Comparison of ENCODE assay signal across 22 cellular contexts in genomic region chr9:20417695-20418094, GRCh38.
A peak's percentile ranks its signal among the peaks of the same experiment; 100 is the strongest.
DNase-seq lines count a peak whose midpoint lies in the region; ATAC-seq lines count a peak whose summit lies in the region.
"Had no signal": no experiment of that assay in that cellular context is flagged by ENCODE, and none has a peak within 500 bp of the region (broad histone marks: within the 10 kb centered on the region; RNA-seq: fewer than 3 reads in every experiment).

No MANE protein-coding gene starts in this region.

- no peak overlapping the region for H3K4me3 Mint-ChIP-seq in stimulated activated naive CD8-positive, alpha-beta T cell treated with anti-CD3 and anti-CD28 coated beads, Interleukin-15, Interleukin-2, amounts not matched to agents 100 ng/mL and 50 ng/mL, for 24 hours
- H3K4me3 Mint-ChIP-seq: CD4-positive, alpha-beta T cell; IgD-negative memory B cell had no signal

- peaks cover 13% of the 10 kb centered on the region for H3K36me3 Mint-ChIP-seq in stimulated activated naive CD8-positive, alpha-beta T cell treated with anti-CD3 and anti-CD28 coated beads, Interleukin-15, Interleukin-2, amounts not matched to agents 100 ng/mL and 50 ng/mL, for 24 hours (ENCODE audit: low read depth)
- H3K36me3 Mint-ChIP-seq: IgD-negative memory B cell had no signal

- peak overlapping the region; percentile 38 for H3K27ac Mint-ChIP-seq in stimulated activated naive CD8-positive, alpha-beta T cell treated with anti-CD3 and anti-CD28 coated beads, Interleukin-15, Interleukin-2, amounts not matched to agents 100 ng/mL and 50 ng/mL, for 24 hours
- H3K27ac Mint-ChIP-seq: CD4-positive, alpha-beta T cell had no signal

- H3K4me1 Mint-ChIP-seq in stimulated activated naive CD8-positive, alpha-beta T cell treated with anti-CD3 and anti-CD28 coated beads, Interleukin-15, Interleukin-2, amounts not matched to agents 100 ng/mL and 50 ng/mL, for 24 hours (ENCODE audit: low read depth): peaks cover 22% of the 10 kb centered on the region
- H3K4me1 Mint-ChIP-seq: IgD-negative memory B cell had no signal

- H3K9me3 Mint-ChIP-seq in stimulated activated naive CD8-positive, alpha-beta T cell treated with anti-CD3 and anti-CD28 coated beads, Interleukin-15, Interleukin-2, amounts not matched to agents 100 ng/mL and 50 ng/mL, for 24 hours: no peaks in the 10 kb centered on the region
- H3K9me3 Mint-ChIP-seq: CD4-positive, alpha-beta T cell; IgD-negative memory B cell had no signal

- no peak for DNase-seq in stimulated activated naive CD8-positive, alpha-beta T cell treated with anti-CD3 and anti-CD28 coated beads, Interleukin-15, Interleukin-2, amounts not matched to agents 100 U/mL and 50 U/mL, for 24 hours
- DNase-seq in OCI-M1 (lab: John Stamatoyannopoulos, UW): peak; percentile 14
- no peak for DNase-seq in stimulated activated CD4-positive, alpha-beta T cell treated with anti-CD3 and anti-CD28 coated beads, Interleukin-1b, Interleukin-23, amount 100 ng/mL, for 48 hours
- no peak for DNase-seq in MV-4-11 (lab: John Stamatoyannopoulos, UW)
- no peak for DNase-seq in activated CD8-positive, alpha-beta memory T cell treated with anti-CD3 and anti-CD28 coated beads for 24 hours
- DNase-seq: CD4-positive, alpha-beta T cell; NCI-H1105; NCI-H1436 treated with DMSO at 0.1 percent for 48 hours; NCI-H187 treated with DMSO at 0.1 percent for 48 hours; NCI-H2171 treated with DMSO at 0.1 percent for 48 hours; NCI-H345; NCI-H510A treated with DMSO at 0.1 percent for 48 hours; NCI-H774; NK-92 treated with Interleukin-12 subunit alpha and Interleukin-12 subunit beta, amount 100 ng/mL, for 24 hours; PC-9; SJCRH30 had no signal

- no peak for ATAC-seq in stimulated activated naive CD8-positive, alpha-beta T cell treated with anti-CD3 and anti-CD28 coated beads, Interleukin-15, Interleukin-2, amounts not matched to agents 100 U/mL and 50 U/mL, for 24 hours
- ATAC-seq in HG03432 (IDR thresholded peaks at IDR 0.05; ENCODE audit: unreplicated experiment) (peak; percentile 68), HG03469 (IDR thresholded peaks at IDR 0.05; ENCODE audit: unreplicated experiment) (no peak)
- ATAC-seq: HCT116, Right ventricle myocardium inferior had no signal

- H3K27me3 Mint-ChIP-seq in stimulated activated naive CD8-positive, alpha-beta T cell treated with anti-CD3 and anti-CD28 coated beads, Interleukin-15, Interleukin-2, amounts not matched to agents 100 ng/mL and 50 ng/mL, for 24 hours: no peaks in the 10 kb centered on the region
- H3K27me3 Mint-ChIP-seq: CD4-positive, alpha-beta T cell; IgD-negative memory B cell had no signal
